ENCODE assay signal across 34 cellular contexts in the genomic region with DNA sequence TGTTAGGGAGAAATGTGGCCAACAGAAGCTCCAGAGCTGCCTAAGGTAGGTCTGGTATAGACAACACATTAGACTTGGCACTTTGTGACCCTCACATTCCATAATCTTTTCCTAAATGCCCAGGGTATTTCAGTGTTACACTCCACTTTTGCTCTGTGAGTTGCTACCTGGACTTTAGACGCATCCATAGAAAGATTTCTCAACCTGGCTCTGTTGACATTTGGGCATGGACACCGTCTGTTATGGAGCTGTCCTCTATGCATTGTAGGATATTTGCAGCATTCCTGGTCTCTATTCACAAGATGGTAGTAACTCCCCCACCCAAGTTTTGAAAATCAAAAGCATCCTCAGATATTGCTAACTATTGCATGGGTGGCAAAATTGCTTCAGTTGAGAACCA.
"Had no signal": no experiment of that assay in that cellular context is flagged by ENCODE, and none has a peak within 500 bp of the region (broad histone marks: within the 10 kb centered on the region; RNA-seq: fewer than 3 reads in every experiment).

No MANE protein-coding gene starts in this region.

- H3K27me3 ChIP-seq: MG63 had no signal

- H3K9me3 ChIP-seq: MG63 had no signal

- H3K4me3 ChIP-seq: MG63 had no signal

- DNase-seq: Karpas-422, Kasumi-1, MG63, MM.1S, MV-4-11, NCI-H1048, NCI-H1092, NCI-H1092 treated with DMSO at 0.1 percent for 48 hours, NCI-H1105, NCI-H1105 treated with DMSO at 0.1 percent for 48 hours, NCI-H1417, NCI-H1417 treated with DMSO at 0.1 percent for 48 hours, NCI-H1436, NCI-H1436 treated with DMSO at 0.1 percent for 48 hours, NCI-H146, NCI-H1694, NCI-H1694 treated with DMSO at 0.1 percent for 48 hours, NCI-H187, NCI-H187 treated with DMSO at 0.1 percent for 48 hours, NCI-H1930, NCI-H2029, NCI-H2029 treated with DMSO at 0.1 percent for 48 hours, NCI-H2081, NCI-H2081 treated with DMSO at 0.1 percent for 48 hours, NCI-H2107, NCI-H2171, NCI-H2171 treated with DMSO at 0.1 percent for 48 hours, NCI-H2227 treated with DMSO at 0.1 percent for 48 hours, NCI-H226, NCI-H345, NCI-H446, NCI-H446 treated with DMSO at 0.1 percent for 48 hours, NCI-H510A, NCI-H510A treated with DMSO at 0.1 percent for 48 hours had no signal

- H3K36me3 ChIP-seq: MG63 had no signal
